Comparison of ENCODE assay signal across 1 cellular context in genomic region chr11:121177629-121178028, GRCh38.
DNase-seq lines count a peak whose midpoint lies in the region; ATAC-seq, FAIRE-seq and TF ChIP-seq lines count a peak whose summit lies in the region.
"Not testable (repeated sequence)": the region's sequence is repeated elsewhere in the genome, so short reads cannot be mapped to it uniquely, and the experiment has no call there.

No MANE protein-coding gene starts in this region.

- BruUV-seq in HepG2 (replicated peaks; lab: Mats Ljungman, UMichigan): not testable (repeated sequence)

- intact Hi-C loops in HepG2 (cut with micrococcal nuclease; ENCODE audit: unreplicated experiment): not testable (repeated sequence)

- WGBS in HepG2 (ENCODE audit: low lambda C conversion rate): 52% methylated on average over 4 of the region's 10 CpGs

- H3K4me2 ChIP-seq in HepG2 (ENCODE audit: low read depth, low read length): not testable (repeated sequence)

- not testable (repeated sequence) for TF ChIP-seq EP300 in HepG2 (IDR thresholded peaks at IDR 0.05; ENCODE audit: low read depth in 2 of 2, low read length in 2 of 2); HepG2 (CRISPR knock-in tag; IDR thresholded peaks at IDR 0.05; ENCODE audit: borderline replicate concordance)

- POLR2A ChIA-PET in HepG2 (lab: Yijun Ruan, JAX): not testable (repeated sequence)

- H3K27me3 ChIP-seq in HepG2 (ENCODE audit: control insufficient read depth in 1 of 2, insufficient read depth in 2 of 2, low read length in 2 of 2): not testable (repeated sequence)

- not testable (repeated sequence) for FAIRE-seq in HepG2 (lab: Jason Lieb, UNC)

- CTCF ChIA-PET in HepG2 (lab: Yijun Ruan, JAX; ENCODE audit: low intra/inter-chr PET ratio, low total read pairs): not testable (repeated sequence)

- H3K4me3 ChIP-seq in HepG2 (replicated peaks in 1 of 3; ENCODE audit: insufficient read depth in 1 of 3, low read depth in 2 of 3, low read length in 3 of 3): not testable (repeated sequence)

- DNase-seq in HepG2 (ENCODE audit: low spot score): not testable (repeated sequence)

- in situ Hi-C loops in HepG2 (cut with HindIII; ENCODE audit: extremely low pct_ligation_motif_present, low pct_unique_long_range_greater_than_20kb): not testable (repeated sequence)

- TF ChIP-seq POLR2A in HepG2 (IDR thresholded peaks at IDR 0.05; ENCODE audit: insufficient read depth in 1 of 2, low read depth in 2 of 2, low read length in 2 of 2): not testable (repeated sequence)

- not testable (repeated sequence) for H3K9ac ChIP-seq in HepG2 (ENCODE audit: insufficient read depth, low read depth, low read length)

- H3K79me2 ChIP-seq in HepG2 (ENCODE audit: insufficient read depth, low read length): not testable (repeated sequence)

- peaks cover 26% of the 10 kb centered on the region for H3K9me3 ChIP-seq in HepG2 (ENCODE audit: low read length)

- H2AFZ ChIP-seq in HepG2 (ENCODE audit: low read length): not testable (repeated sequence)

- TF ChIP-seq CTCF in HepG2 (CRISPR knock-in tag; IDR thresholded peaks at IDR 0.05): not testable (repeated sequence)

- H4K20me1 ChIP-seq in HepG2 (ENCODE audit: insufficient read depth, low read length): not testable (repeated sequence)

- not testable (repeated sequence) for H3K27ac ChIP-seq in HepG2 (ENCODE audit: extremely low read length, insufficient read depth, low read length)

- TF ChIP-seq RAD21 in HepG2 (CRISPR knock-in tag; IDR thresholded peaks at IDR 0.05): not testable (repeated sequence)

- not testable (repeated sequence) for H3K36me3 ChIP-seq in HepG2 (replicated peaks in 1 of 2; ENCODE audit: control insufficient read depth in 1 of 2, insufficient read depth in 2 of 2, low read length in 2 of 2)

- H3K4me1 ChIP-seq in HepG2 (ENCODE audit: insufficient read depth, low read length): not testable (repeated sequence)

- not testable (repeated sequence) for ATAC-seq in HepG2

TF ChIP-seq in HepG2, 621 proteins besides CTCF, POLR2A, EP300 and RAD21:
- peak; percentile 50; the same call in 1 of the 2 replicates for TF ChIP-seq FOXA3 (CRISPR knock-in tag; IDR thresholded peaks at IDR 0.05)
- peak; percentile 84 for TF ChIP-seq ZNF281 (CRISPR knock-in tag; IDR thresholded peaks at IDR 0.05; ENCODE audit: borderline replicate concordance)
- TF ChIP-seq SP5 (CRISPR knock-in tag; IDR thresholded peaks at IDR 0.05; ENCODE audit: borderline replicate concordance, low read depth): peak; percentile 45
- TF ChIP-seq, protein P1, sequence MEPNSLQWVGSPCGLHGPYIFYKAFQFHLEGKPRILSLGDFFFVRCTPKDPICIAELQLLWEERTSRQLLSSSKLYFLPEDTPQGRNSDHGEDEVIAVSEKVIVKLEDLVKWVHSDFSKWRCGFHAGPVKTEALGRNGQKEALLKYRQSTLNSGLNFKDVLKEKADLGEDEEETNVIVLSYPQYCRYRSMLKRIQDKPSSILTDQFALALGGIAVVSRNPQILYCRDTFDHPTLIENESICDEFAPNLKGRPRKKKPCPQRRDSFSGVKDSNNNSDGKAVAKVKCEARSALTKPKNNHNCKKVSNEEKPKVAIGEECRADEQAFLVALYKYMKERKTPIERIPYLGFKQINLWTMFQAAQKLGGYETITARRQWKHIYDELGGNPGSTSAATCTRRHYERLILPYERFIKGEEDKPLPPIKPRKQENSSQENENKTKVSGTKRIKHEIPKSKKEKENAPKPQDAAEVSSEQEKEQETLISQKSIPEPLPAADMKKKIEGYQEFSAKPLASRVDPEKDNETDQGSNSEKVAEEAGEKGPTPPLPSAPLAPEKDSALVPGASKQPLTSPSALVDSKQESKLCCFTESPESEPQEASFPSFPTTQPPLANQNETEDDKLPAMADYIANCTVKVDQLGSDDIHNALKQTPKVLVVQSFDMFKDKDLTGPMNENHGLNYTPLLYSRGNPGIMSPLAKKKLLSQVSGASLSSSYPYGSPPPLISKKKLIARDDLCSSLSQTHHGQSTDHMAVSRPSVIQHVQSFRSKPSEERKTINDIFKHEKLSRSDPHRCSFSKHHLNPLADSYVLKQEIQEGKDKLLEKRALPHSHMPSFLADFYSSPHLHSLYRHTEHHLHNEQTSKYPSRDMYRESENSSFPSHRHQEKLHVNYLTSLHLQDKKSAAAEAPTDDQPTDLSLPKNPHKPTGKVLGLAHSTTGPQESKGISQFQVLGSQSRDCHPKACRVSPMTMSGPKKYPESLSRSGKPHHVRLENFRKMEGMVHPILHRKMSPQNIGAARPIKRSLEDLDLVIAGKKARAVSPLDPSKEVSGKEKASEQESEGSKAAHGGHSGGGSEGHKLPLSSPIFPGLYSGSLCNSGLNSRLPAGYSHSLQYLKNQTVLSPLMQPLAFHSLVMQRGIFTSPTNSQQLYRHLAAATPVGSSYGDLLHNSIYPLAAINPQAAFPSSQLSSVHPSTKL (CRISPR knock-in tag; IDR thresholded peaks at IDR 0.05): peak; percentile 36; the same call in 1 of the 2 replicates
- TF ChIP-seq FOXA1 (IDR thresholded peaks at IDR 0.05): not testable (repeated sequence)
- TF ChIP-seq FOXA1 (CRISPR knock-in tag; IDR thresholded peaks at IDR 0.05): peak; percentile 55; the same call in 1 of the 2 replicates
